Comparison of ENCODE assay signal across 8 cellular contexts in genomic region chr6:16184129-16184528, GRCh38.
DNase-seq lines count a peak whose midpoint lies in the region; ATAC-seq and TF ChIP-seq lines count a peak whose summit lies in the region.

No MANE protein-coding gene starts in this region.

- ATAC-seq in GM18867 (IDR thresholded peaks at IDR 0.05; ENCODE audit: unreplicated experiment) (peak; percentile 69), HG02642 (IDR thresholded peaks at IDR 0.05; ENCODE audit: poor library complexity, unreplicated experiment) (no peak)

- H3K36me3 Mint-ChIP-seq in nephron (ENCODE audit: low read depth), result no peaks in the 10 kb centered on the region

- H3K4me1 Mint-ChIP-seq in nephron, result peaks cover 33% of the 10 kb centered on the region

- H3K27me3 ChIP-seq in brain microvascular endothelial cell (replicated peaks), result no peaks in the 10 kb centered on the region

- DNase-seq in Ammon's horn (ENCODE audit: low spot score) (peak; percentile 47), NCI-H146 treated with DMSO at 0.1 percent for 48 hours (lab: John Stamatoyannopoulos, UW; ENCODE audit: unreplicated experiment) (peak; percentile 23), brain microvascular endothelial cell (no peak), retina (no peak)
- DNase-seq in stimulated activated CD4-positive, alpha-beta T cell treated with anti-CD3 and anti-CD28 coated beads, Interleukin-2, amount 100 ng/mL, for 48 hours, result no peak

- no peaks in the 10 kb centered on the region for H3K9me3 Mint-ChIP-seq in nephron

- in situ Hi-C loops in brain microvascular endothelial cell (cut with HindIII; ENCODE audit: low pct_ligation_motif_present, low sequenced_read_pairs), result loop anchor here (25.0 kb wide), 1 partner anchor 497 kb away; no protein-coding TSS in a partner anchor

- H3K27ac Mint-ChIP-seq in nephron, result peak overlapping the region; percentile 93 to 97 (median 94)

- peaks cover 16% of the 10 kb centered on the region for H3K27me3 Mint-ChIP-seq in nephron (ENCODE audit: low read depth)

- H3K4me3 Mint-ChIP-seq in nephron, result no peak overlapping the region

- H3K27ac ChIP-seq in brain microvascular endothelial cell, result no peak overlapping the region

- no peaks in the 10 kb centered on the region for H3K36me3 ChIP-seq in brain microvascular endothelial cell (replicated peaks)

- H3K4me3 ChIP-seq in brain microvascular endothelial cell (ENCODE audit: low read depth, low read length), result no peak overlapping the region

- TF ChIP-seq CTCF in brain microvascular endothelial cell (IDR thresholded peaks at IDR 0.05; ENCODE audit: low read depth, low read length, missing control alignments) (peak; percentile 47), nephron (IDR thresholded peaks at IDR 0.05; ENCODE audit: unreplicated experiment in 3 of 3) (peak in 1 of 3 experiments; percentile 15)

Comparison
In these comparisons a context has a peak if more than half of its experiments do, and no peak if none do; other contexts are left out.
1. DNase-seq: peak in Ammon's horn (single experiment) and NCI-H146 treated with DMSO at 0.1 percent for 48 hours (single experiment); none in brain microvascular endothelial cell (single experiment), stimulated activated CD4-positive, alpha-beta T cell treated with anti-CD3 and anti-CD28 coated beads, Interleukin-2, amount 100 ng/mL, for 48 hours (0 of 2) and retina (single experiment).